10 cellular contexts compared by ENCODE assay signal in the genomic region with DNA sequence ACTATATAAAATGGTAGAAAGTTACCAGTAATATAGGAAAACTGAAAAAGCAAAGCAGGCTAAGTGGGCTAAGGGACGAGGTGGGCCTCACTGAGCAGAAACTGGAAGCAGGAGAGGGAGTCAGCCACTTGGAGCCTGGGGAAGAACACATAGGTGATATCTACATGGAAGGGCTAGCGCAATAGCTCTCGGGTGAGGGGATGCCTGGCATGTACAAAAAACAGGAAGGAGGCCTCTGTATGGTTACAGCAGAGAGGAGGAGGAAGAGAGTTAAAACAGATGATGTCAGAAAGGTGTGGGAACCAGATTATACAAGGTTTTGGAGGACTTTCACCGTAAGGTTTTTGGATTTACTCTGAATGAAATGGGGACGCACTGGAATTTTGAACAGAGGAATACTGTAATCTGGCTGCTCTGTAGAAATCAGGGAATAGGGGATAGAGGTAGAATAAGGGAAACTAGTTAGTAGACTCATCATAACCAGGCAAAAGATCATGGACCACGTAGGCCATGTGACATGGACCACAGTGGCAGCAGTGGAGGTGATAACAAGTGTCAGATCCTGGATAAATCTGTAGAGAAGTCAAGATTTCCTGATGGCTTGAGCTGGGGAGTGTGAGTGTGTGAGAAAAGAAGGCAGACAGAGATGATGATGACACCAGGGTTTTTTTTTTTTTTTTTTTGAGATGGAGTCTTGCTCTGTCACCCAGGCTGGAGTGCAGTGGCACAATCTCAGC. TPM values are rescaled to one million over a fixed set of nuclear protein-coding genes. Genes with fewer than 3 reads are reported as not detected.
DNase-seq lines count a peak whose midpoint lies in the region; ATAC-seq and TF ChIP-seq lines count a peak whose summit lies in the region.
"Had no signal": no experiment of that assay in that cellular context is flagged by ENCODE, and none has a peak within 500 bp of the region (broad histone marks: within the 10 kb centered on the region; RNA-seq: fewer than 3 reads in every experiment).

No MANE protein-coding gene starts in this region.

- H3K27ac Mint-ChIP-seq in activated CD4-positive, alpha-beta T cell treated with anti-CD3 and anti-CD28 coated beads for 36 hours = peak overlapping the region; percentile 99

- H3K27me3 Mint-ChIP-seq in activated CD4-positive, alpha-beta T cell treated with anti-CD3 and anti-CD28 coated beads for 36 hours = no peaks in the 10 kb centered on the region

- peak; percentile 55 for DNase-seq in activated CD4-positive, alpha-beta T cell treated with anti-CD3 and anti-CD28 coated beads for 36 hours
- no peak for DNase-seq in activated CD4-positive, alpha-beta T cell treated with anti-CD3 and anti-CD28 coated beads for 48 hours
- peak; percentile 81 for DNase-seq in SKM-1 (lab: John Stamatoyannopoulos, UW; ENCODE audit: unreplicated experiment)
- peak; percentile 44 for DNase-seq in effector CD4-positive, alpha-beta T cell
- no peak for DNase-seq in stomach
- DNase-seq in SHP77 (lab: John Stamatoyannopoulos, UW) = no peak
- no peak for DNase-seq in HPDE6-E6E7 (ENCODE audit: extremely low spot score)
- no peak for DNase-seq in foreskin fibroblast
- DNase-seq: hippocampal formation had no signal

- H3K4me3 ChIP-seq in stomach (no peak overlapping the region), foreskin fibroblast (ENCODE audit: low read depth in 1 of 2, low read length in 2 of 2) (no peak overlapping the region)
- H3K4me3 ChIP-seq: thoracic aorta had no signal

- intact Hi-C loops in activated CD4-positive, alpha-beta T cell treated with anti-CD3 and anti-CD28 coated beads for 36 hours (cut with DNase I, micrococcal nuclease) = no loop called here
- intact Hi-C loops in stomach (cut with DNase I; ENCODE audit: low total_unique reads) = no loop called here

- 60 to 79% (median 69%) methylated on average over 6 of the region's 6 CpGs for WGBS in stomach, 5 donors

- no peak for TF ChIP-seq EP300 in stomach (IDR thresholded peaks at IDR 0.05)

- TF ChIP-seq POLR2A in stomach (IDR thresholded peaks at IDR 0.05) = no peak

- H3K4me1 ChIP-seq in stomach = peaks cover 8 to 56% (median 34%) of the 10 kb centered on the region in 4 donors

- H3K27ac ChIP-seq in stomach = peak overlapping the region in 4 of 5 donors; percentile 6 to 85 (median 84)
- H3K27ac ChIP-seq: thoracic aorta had no signal

- peak overlapping the region; percentile 62 for H3K4me3 Mint-ChIP-seq in activated CD4-positive, alpha-beta T cell treated with anti-CD3 and anti-CD28 coated beads for 36 hours

- TF ChIP-seq CTCF in stomach (IDR thresholded peaks at IDR 0.05) = no peak
- TF ChIP-seq CTCF in foreskin fibroblast (IDR thresholded peaks at IDR 0.05; ENCODE audit: low read depth, low read length) = no peak

- CTCF ChIA-PET in activated CD4-positive, alpha-beta T cell treated with anti-CD3 and anti-CD28 coated beads for 36 hours (lab: Charles Lee) = interaction anchor here (1.1 to 2.3 kb wide), 4 partner anchors 19 to 102 kb away, joined by 3 to 12 read pairs (median 4); no protein-coding TSS in a partner anchor

- ATAC-seq in activated CD4-positive, alpha-beta T cell treated with anti-CD3 and anti-CD28 coated beads for 36 hours = peak; percentile 30

- peaks cover 0 to 12% (median 6%) of the 10 kb centered on the region in 4 donors for H3K36me3 ChIP-seq in stomach
- H3K36me3 ChIP-seq: thoracic aorta had no signal

- POLR2A ChIA-PET in activated CD4-positive, alpha-beta T cell treated with anti-CD3 and anti-CD28 coated beads for 36 hours (lab: Charles Lee) = interaction anchor here (0.6 to 3.9 kb wide), 13 partner anchors 10 to 500 kb away, joined by 3 to 32 read pairs (median 4); no protein-coding TSS in a partner anchor

- H3K36me3 Mint-ChIP-seq in activated CD4-positive, alpha-beta T cell treated with anti-CD3 and anti-CD28 coated beads for 36 hours (ENCODE audit: low read depth) = peaks cover 55% of the 10 kb centered on the region

- peaks cover 84% of the 10 kb centered on the region for H3K4me1 Mint-ChIP-seq in activated CD4-positive, alpha-beta T cell treated with anti-CD3 and anti-CD28 coated beads for 36 hours

- no peaks in the 10 kb centered on the region for H3K27me3 ChIP-seq in stomach

- no peaks in the 10 kb centered on the region for H3K9me3 ChIP-seq in stomach
- H3K9me3 ChIP-seq: thoracic aorta had no signal

- H3K9me3 Mint-ChIP-seq in activated CD4-positive, alpha-beta T cell treated with anti-CD3 and anti-CD28 coated beads for 36 hours (ENCODE audit: low read depth) = no peaks in the 10 kb centered on the region

RNA-seq across cellular contexts. Expression of a gene that starts 52.6 kb away (rescaled TPM):
- 100 to 1,000 TPM; 254 to 354 TPM for total RNA-seq in activated CD4-positive, alpha-beta T cell treated with anti-CD3 and anti-CD28 coated beads for 36 hours
- 100 to 1,000 TPM in 1 of 5 donors, 10 to 100 TPM in 4; 52.7 to 129 (median 69.6) TPM for total RNA-seq in stomach
- 10 to 100 TPM in 2 of 3 donors, 1 to 10 TPM in 1; 9.0 to 19.7 (median 10.4) TPM for polyA plus RNA-seq in stomach

Comparison
In these comparisons a context has a peak if more than half of its experiments do, and no peak if none do; other contexts are left out.
1. DNase-seq: peak in activated CD4-positive, alpha-beta T cell treated with anti-CD3 and anti-CD28 coated beads for 36 hours (single experiment), SKM-1 (single experiment) and effector CD4-positive, alpha-beta T cell (single experiment); none in activated CD4-positive, alpha-beta T cell treated with anti-CD3 and anti-CD28 coated beads for 48 hours (single experiment), stomach (single experiment), SHP77 (0 of 2), HPDE6-E6E7 (single experiment) and foreskin fibroblast (0 of 2).